Comparison of ENCODE assay signal across 8 cellular contexts in genomic region chr19:58097349-58097748, GRCh38. TPM values are rescaled to one million over a fixed set of nuclear protein-coding genes. Genes with fewer than 3 reads are reported as not detected.
DNase-seq lines count a peak whose midpoint lies in the region; ATAC-seq and TF ChIP-seq lines count a peak whose summit lies in the region.

No MANE protein-coding gene starts in this region.

- whole genome bisulfite sequencing in right lobe of liver (ENCODE audit: insufficient coverage, low coverage, low lambda C conversion rate, missing lambda C conversion rate): 50% methylated on average over 6 of the region's 8 CpGs

- TF ChIP-seq POLR2A in right lobe of liver (IDR thresholded peaks at IDR 0.05): no peak

- H3K4me1 Mint-ChIP-seq in T-helper 2 cell treated with Interferon-gamma antibody and Interleukin-4, amounts not matched to agents 5 μg/mL and 100 μg/mL, for 36 hours (ENCODE audit: low read depth): peaks cover 4% of the 10 kb centered on the region

- H3K9me3 ChIP-seq in adipocyte (ENCODE audit: control insufficient read depth, low read length): peaks cover 47% of the 10 kb centered on the region
- peaks cover 0 to 3% (median 0%) of the 10 kb centered on the region in 4 donors for H3K9me3 ChIP-seq in right lobe of liver
- H3K9me3 ChIP-seq in stomach smooth muscle (ENCODE audit: control insufficient read depth in 2 of 2, low read length in 2 of 2): peaks cover 0 to 41% of the 10 kb centered on the region in 2 donors

- no peaks in the 10 kb centered on the region for H3K36me3 ChIP-seq in adipocyte (ENCODE audit: control insufficient read depth, insufficient read depth, low read length, severe bottlenecking)
- H3K36me3 ChIP-seq in right lobe of liver: no peaks in the 10 kb centered on the region
- peaks cover 0 to 2% of the 10 kb centered on the region in 2 donors for H3K36me3 ChIP-seq in stomach smooth muscle (ENCODE audit: control insufficient read depth in 2 of 2, insufficient read depth in 2 of 2, low read length in 2 of 2)

- peak overlapping the region; percentile 44 for H3K4me3 ChIP-seq in adipocyte (ENCODE audit: low read length)
- H3K4me3 ChIP-seq in right lobe of liver: peak overlapping the region; percentile 80 to 96 (median 92)
- H3K4me3 ChIP-seq in stomach smooth muscle (ENCODE audit: low read length in 2 of 2): peak overlapping the region; percentile 61 to 98

- no peaks in the 10 kb centered on the region for H3K27me3 Mint-ChIP-seq in T-helper 2 cell treated with Interferon-gamma antibody and Interleukin-4, amounts not matched to agents 5 μg/mL and 100 μg/mL, for 36 hours (ENCODE audit: low read depth)

- H3K9ac ChIP-seq in adipocyte (ENCODE audit: low read length): no peak overlapping the region
- H3K9ac ChIP-seq in stomach smooth muscle (ENCODE audit: low read length in 2 of 2): peak overlapping the region; percentile 64 to 82

- DNase-seq in T-helper 2 cell treated with Interferon-gamma antibody and Interleukin-4, amounts not matched to agents 5 μg/mL and 100 μg/mL, for 36 hours (ENCODE audit: low spot score): no peak
- no peak for DNase-seq in T-helper 2 cell
- DNase-seq in adipocyte (ENCODE audit: low read depth): no peak
- no peak for DNase-seq in right lobe of liver
- DNase-seq in DMS79 treated with DMSO at 0.1 percent for 48 hours (lab: John Stamatoyannopoulos, UW): no peak
- no peak for DNase-seq in NCI-H345 treated with DMSO at 0.1 percent for 48 hours (lab: John Stamatoyannopoulos, UW; ENCODE audit: unreplicated experiment)

- intact Hi-C loops in right lobe of liver (cut with DNase I): no loop called here

- peaks cover 7% of the 10 kb centered on the region for H3K36me3 Mint-ChIP-seq in T-helper 2 cell treated with Interferon-gamma antibody and Interleukin-4, amounts not matched to agents 5 μg/mL and 100 μg/mL, for 36 hours (ENCODE audit: low read depth)

- H3K27ac Mint-ChIP-seq in T-helper 2 cell treated with Interferon-gamma antibody and Interleukin-4, amounts not matched to agents 5 μg/mL and 100 μg/mL, for 36 hours: peak overlapping the region; percentile 60

- TF ChIP-seq CTCF in right lobe of liver (IDR thresholded peaks at IDR 0.05): no peak

- ATAC-seq in right lobe of liver: no peak
- ATAC-seq in GM19023 (IDR thresholded peaks at IDR 0.05; ENCODE audit: unreplicated experiment): no peak

- no peaks in the 10 kb centered on the region for H3K4me1 ChIP-seq in adipocyte (ENCODE audit: control insufficient read depth, insufficient read depth, low read length)
- no peaks in the 10 kb centered on the region for H3K4me1 ChIP-seq in right lobe of liver
- peaks cover 19% of the 10 kb centered on the region for H3K4me1 ChIP-seq in stomach smooth muscle (ENCODE audit: control insufficient read depth, insufficient read depth, low read length)

- H3K9me3 Mint-ChIP-seq in T-helper 2 cell treated with Interferon-gamma antibody and Interleukin-4, amounts not matched to agents 5 μg/mL and 100 μg/mL, for 36 hours: peaks cover 36% of the 10 kb centered on the region

- H3K27ac ChIP-seq in right lobe of liver (no peak overlapping the region), stomach smooth muscle (ENCODE audit: low read length) (no peak overlapping the region)

- peak overlapping the region; percentile 46 for H3K4me3 Mint-ChIP-seq in T-helper 2 cell treated with Interferon-gamma antibody and Interleukin-4, amounts not matched to agents 5 μg/mL and 100 μg/mL, for 36 hours

- H3K27me3 ChIP-seq in adipocyte (replicated peaks; ENCODE audit: control insufficient read depth, insufficient read depth, low read length) (no peaks in the 10 kb centered on the region), right lobe of liver (no peaks in the 10 kb centered on the region), stomach smooth muscle (ENCODE audit: control insufficient read depth in 1 of 2, insufficient read depth in 2 of 2, low read length in 2 of 2) (no peaks in the 10 kb centered on the region)

RNA-seq across cellular contexts. Expression of gene ZSCAN18, which starts 0.7 kb away (rescaled TPM):
- 10 to 100 TPM in 4 of 6 experiments, 1 to 10 TPM in 2; 6.3 to 17.1 (median 10.7) TPM for total RNA-seq in right lobe of liver

RNA-seq across cellular contexts. Expression of gene ZNF135, which starts 38.3 kb away (rescaled TPM):
- under 1 TPM; 0.12 to 0.71 (median 0.32) TPM for total RNA-seq in right lobe of liver

RNA-seq across cellular contexts. Expression of gene ZNF329, which starts 53.2 kb away (rescaled TPM):
- total RNA-seq in right lobe of liver: 1 to 10 TPM; 2.0 to 7.2 (median 2.9) TPM
